ENCODE assay signal across 1 cellular context in genomic region chr7:157462840-157463239, GRCh38.
TF ChIP-seq lines count a peak whose summit lies in the region.

No MANE protein-coding gene starts in this region.

TF ChIP-seq in IMR-90, 13 proteins besides CTCF, POLR2A, EP300 and RAD21 (continued from another document):
- TF ChIP-seq USF2 (IDR thresholded peaks at IDR 0.05; ENCODE audit: low read depth, low read length) (no peak), SMC3 (IDR thresholded peaks at IDR 0.05; ENCODE audit: low read depth, low read length) (no peak), MAFK (IDR thresholded peaks at IDR 0.05; ENCODE audit: low read depth, low read length) (no peak)
